Comparison of ENCODE assay signal across 23 cellular contexts in genomic region chr1:109188776-109189175, GRCh38.
"Had no signal": no experiment of that assay in that cellular context is flagged by ENCODE, and none has a peak within 500 bp of the region (broad histone marks: within the 10 kb centered on the region; RNA-seq: fewer than 3 reads in every experiment).

No MANE protein-coding gene starts in this region.

- H3K4me3 ChIP-seq: colonic mucosa, esophagus muscularis mucosa, lower lobe of right lung, prostate gland, right atrium auricular region, stomach, thoracic aorta, tibial nerve, upper lobe of left lung, uterus had no signal

- H3K9me3 ChIP-seq: colonic mucosa, esophagus muscularis mucosa, lower lobe of right lung, prostate gland, right atrium auricular region, stomach, thoracic aorta, tibial nerve, upper lobe of left lung, uterus had no signal

- H3K36me3 ChIP-seq: esophagus muscularis mucosa, lower lobe of right lung, right atrium auricular region, thoracic aorta, tibial nerve, upper lobe of left lung, uterus had no signal

- DNase-seq: colonic mucosa; effector CD8-positive, alpha-beta T cell; endodermal cell; foreskin melanocyte; glutamatergic neuron; hypothalamus; immature natural killer cell; islet precursor cell; left ventricle myocardium superior; lower lobe of right lung; natural killer cell; nucleus accumbens; stimulated activated CD4-positive, alpha-beta T cell treated with anti-CD3 and anti-CD28 coated beads, Interleukin-2, amount 100 ng/mL, for 24 hours; stimulated activated CD4-positive, alpha-beta T cell treated with anti-CD3 and anti-CD28 coated beads, Interleukin-4, amount 100 ng/mL, for 24 hours; stimulated activated naive CD4-positive, alpha-beta T cell treated with Interleukin-2 at 50 U/mL for 16 hours; stomach; upper lobe of left lung; uterus had no signal

- H3K4me1 ChIP-seq: colonic mucosa had no signal

- H3K27me3 ChIP-seq: colonic mucosa, esophagus muscularis mucosa, right atrium auricular region, stomach, tibial nerve, upper lobe of left lung, uterus had no signal

- H3K27ac ChIP-seq: colonic mucosa, lower lobe of right lung, prostate gland, right atrium auricular region, stomach, thoracic aorta, tibial nerve, upper lobe of left lung, uterus had no signal
